Comparison of ENCODE assay signal across 1 cellular context in the genomic region with DNA sequence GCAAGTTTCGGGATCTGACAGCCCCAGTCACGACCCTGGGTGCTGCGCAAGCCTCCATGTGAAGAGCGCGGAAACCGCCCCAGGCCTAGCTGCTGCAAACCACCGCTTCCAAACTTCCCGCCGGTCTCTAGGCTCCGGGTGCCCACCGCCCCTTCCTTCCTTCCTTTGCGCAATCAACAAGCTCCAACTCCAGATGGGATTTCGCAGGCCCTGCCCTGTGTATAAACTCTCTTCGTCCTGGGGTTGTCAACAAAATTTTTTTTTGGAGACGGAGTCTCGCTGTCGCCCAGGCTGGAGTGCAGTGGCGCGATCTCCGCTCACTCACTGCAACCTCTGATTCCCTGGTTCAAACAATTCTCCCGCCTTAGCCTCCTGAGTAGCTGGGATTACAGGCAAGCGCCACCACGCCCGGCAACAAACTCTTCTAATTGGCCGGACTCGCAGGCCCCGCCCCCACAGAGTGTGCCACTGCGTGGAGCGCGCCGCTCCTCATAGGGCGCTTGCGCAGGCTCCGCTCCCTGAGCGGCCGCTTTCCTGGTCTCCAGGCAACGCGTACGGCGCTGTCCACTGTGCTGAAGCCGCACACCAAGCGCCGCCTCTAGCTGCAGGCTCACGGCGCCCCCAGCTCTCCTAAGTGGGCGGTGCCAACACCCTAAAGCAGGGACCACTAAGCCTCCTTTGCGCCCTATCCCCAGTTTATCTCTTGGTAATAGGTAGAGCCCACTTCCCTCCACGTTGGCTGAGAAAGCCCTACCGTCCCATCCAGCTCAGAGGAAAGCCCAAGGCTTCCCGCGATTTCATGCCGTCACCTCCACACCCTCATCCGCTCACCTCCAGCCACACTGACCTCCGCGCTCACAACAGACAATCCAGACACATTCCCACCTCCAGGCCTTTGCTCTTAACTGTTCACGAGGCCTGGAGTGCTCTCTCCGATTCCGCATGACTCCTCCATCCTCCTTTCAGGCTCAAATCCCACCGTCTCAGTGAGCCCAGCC.
TF ChIP-seq lines count a peak whose summit lies in the region.

No MANE protein-coding gene starts in this region.

TF ChIP-seq in GM12878, 131 proteins besides CTCF, POLR2A, EP300 and RAD21 (continues in another document):
- TF ChIP-seq DPF2 (IDR thresholded peaks at IDR 0.05): no peak
- TF ChIP-seq KAT2A (conservative IDR thresholded peaks at IDR 0.05; ENCODE audit: control insufficient read depth, low read depth, low read length): no peak
- no peak for TF ChIP-seq TCF3 (IDR thresholded peaks at IDR 0.05; ENCODE audit: borderline replicate concordance, insufficient read depth, low read depth, low read length)
- TF ChIP-seq KLF5 (IDR thresholded peaks at IDR 0.05; ENCODE audit: partially characterized antibody): no peak
- TF ChIP-seq, protein P1, sequence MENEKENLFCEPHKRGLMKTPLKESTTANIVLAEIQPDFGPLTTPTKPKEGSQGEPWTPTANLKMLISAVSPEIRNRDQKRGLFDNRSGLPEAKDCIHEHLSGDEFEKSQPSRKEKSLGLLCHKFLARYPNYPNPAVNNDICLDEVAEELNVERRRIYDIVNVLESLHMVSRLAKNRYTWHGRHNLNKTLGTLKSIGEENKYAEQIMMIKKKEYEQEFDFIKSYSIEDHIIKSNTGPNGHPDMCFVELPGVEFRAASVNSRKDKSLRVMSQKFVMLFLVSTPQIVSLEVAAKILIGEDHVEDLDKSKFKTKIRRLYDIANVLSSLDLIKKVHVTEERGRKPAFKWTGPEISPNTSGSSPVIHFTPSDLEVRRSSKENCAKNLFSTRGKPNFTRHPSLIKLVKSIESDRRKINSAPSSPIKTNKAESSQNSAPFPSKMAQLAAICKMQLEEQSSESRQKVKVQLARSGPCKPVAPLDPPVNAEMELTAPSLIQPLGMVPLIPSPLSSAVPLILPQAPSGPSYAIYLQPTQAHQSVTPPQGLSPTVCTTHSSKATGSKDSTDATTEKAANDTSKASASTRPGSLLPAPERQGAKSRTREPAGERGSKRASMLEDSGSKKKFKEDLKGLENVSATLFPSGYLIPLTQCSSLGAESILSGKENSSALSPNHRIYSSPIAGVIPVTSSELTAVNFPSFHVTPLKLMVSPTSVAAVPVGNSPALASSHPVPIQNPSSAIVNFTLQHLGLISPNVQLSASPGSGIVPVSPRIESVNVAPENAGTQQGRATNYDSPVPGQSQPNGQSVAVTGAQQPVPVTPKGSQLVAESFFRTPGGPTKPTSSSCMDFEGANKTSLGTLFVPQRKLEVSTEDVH (IDR thresholded peaks at IDR 0.05; ENCODE audit: low read depth, partially characterized antibody): no peak
- TF ChIP-seq CUX1 (IDR thresholded peaks at IDR 0.05; ENCODE audit: insufficient replicate concordance, low read depth, low read length): no peak
- TF ChIP-seq, protein P2, sequence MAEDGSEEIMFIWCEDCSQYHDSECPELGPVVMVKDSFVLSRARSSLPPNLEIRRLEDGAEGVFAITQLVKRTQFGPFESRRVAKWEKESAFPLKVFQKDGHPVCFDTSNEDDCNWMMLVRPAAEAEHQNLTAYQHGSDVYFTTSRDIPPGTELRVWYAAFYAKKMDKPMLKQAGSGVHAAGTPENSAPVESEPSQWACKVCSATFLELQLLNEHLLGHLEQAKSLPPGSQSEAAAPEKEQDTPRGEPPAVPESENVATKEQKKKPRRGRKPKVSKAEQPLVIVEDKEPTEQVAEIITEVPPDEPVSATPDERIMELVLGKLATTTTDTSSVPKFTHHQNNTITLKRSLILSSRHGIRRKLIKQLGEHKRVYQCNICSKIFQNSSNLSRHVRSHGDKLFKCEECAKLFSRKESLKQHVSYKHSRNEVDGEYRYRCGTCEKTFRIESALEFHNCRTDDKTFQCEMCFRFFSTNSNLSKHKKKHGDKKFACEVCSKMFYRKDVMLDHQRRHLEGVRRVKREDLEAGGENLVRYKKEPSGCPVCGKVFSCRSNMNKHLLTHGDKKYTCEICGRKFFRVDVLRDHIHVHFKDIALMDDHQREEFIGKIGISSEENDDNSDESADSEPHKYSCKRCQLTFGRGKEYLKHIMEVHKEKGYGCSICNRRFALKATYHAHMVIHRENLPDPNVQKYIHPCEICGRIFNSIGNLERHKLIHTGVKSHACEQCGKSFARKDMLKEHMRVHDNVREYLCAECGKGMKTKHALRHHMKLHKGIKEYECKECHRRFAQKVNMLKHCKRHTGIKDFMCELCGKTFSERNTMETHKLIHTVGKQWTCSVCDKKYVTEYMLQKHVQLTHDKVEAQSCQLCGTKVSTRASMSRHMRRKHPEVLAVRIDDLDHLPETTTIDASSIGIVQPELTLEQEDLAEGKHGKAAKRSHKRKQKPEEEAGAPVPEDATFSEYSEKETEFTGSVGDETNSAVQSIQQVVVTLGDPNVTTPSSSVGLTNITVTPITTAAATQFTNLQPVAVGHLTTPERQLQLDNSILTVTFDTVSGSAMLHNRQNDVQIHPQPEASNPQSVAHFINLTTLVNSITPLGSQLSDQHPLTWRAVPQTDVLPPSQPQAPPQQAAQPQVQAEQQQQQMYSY (CRISPR knock-in tag; IDR thresholded peaks at IDR 0.05): no peak
- no peak for TF ChIP-seq SPI1 (IDR thresholded peaks at IDR 0.05; ENCODE audit: borderline replicate concordance, insufficient read depth, low read depth, low read length)
- TF ChIP-seq CBX5 (IDR thresholded peaks at IDR 0.05; ENCODE audit: low read depth): no peak
- peak; percentile 78 for TF ChIP-seq NRF1 (conservative IDR thresholded peaks at IDR 0.05; ENCODE audit: low read depth, low read length)
- no peak for TF ChIP-seq TCF12 (IDR thresholded peaks at IDR 0.05; ENCODE audit: low read depth, low read length)
- TF ChIP-seq EGR1 (IDR thresholded peaks at IDR 0.05; ENCODE audit: borderline replicate concordance in 1 of 2, low read depth in 2 of 2, low read length in 2 of 2): 0 out of 3 replicates have a peak, but pooled peaks of 1 of the 2 experiments have one; percentile 14
- TF ChIP-seq, protein P3, sequence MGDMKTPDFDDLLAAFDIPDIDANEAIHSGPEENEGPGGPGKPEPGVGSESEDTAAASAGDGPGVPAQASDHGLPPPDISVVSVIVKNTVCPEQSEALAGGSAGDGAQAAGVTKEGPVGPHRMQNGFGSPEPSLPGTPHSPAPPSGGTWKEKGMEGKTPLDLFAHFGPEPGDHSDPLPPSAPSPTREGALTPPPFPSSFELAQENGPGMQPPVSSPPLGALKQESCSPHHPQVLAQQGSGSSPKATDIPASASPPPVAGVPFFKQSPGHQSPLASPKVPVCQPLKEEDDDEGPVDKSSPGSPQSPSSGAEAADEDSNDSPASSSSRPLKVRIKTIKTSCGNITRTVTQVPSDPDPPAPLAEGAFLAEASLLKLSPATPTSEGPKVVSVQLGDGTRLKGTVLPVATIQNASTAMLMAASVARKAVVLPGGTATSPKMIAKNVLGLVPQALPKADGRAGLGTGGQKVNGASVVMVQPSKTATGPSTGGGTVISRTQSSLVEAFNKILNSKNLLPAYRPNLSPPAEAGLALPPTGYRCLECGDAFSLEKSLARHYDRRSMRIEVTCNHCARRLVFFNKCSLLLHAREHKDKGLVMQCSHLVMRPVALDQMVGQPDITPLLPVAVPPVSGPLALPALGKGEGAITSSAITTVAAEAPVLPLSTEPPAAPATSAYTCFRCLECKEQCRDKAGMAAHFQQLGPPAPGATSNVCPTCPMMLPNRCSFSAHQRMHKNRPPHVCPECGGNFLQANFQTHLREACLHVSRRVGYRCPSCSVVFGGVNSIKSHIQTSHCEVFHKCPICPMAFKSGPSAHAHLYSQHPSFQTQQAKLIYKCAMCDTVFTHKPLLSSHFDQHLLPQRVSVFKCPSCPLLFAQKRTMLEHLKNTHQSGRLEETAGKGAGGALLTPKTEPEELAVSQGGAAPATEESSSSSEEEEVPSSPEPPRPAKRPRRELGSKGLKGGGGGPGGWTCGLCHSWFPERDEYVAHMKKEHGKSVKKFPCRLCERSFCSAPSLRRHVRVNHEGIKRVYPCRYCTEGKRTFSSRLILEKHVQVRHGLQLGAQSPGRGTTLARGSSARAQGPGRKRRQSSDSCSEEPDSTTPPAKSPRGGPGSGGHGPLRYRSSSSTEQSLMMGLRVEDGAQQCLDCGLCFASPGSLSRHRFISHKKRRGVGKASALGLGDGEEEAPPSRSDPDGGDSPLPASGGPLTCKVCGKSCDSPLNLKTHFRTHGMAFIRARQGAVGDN (IDR thresholded peaks at IDR 0.05): no peak
- TF ChIP-seq BCL11A (IDR thresholded peaks at IDR 0.05; ENCODE audit: low read depth, low read length): no peak
- 0 out of 2 replicates have a peak, but pooled peaks have one; percentile 22 for TF ChIP-seq IKZF1 (conservative IDR thresholded peaks at IDR 0.05)
- no peak for TF ChIP-seq SMAD5 (IDR thresholded peaks at IDR 0.05; ENCODE audit: low read depth)
- TF ChIP-seq, protein P4, sequence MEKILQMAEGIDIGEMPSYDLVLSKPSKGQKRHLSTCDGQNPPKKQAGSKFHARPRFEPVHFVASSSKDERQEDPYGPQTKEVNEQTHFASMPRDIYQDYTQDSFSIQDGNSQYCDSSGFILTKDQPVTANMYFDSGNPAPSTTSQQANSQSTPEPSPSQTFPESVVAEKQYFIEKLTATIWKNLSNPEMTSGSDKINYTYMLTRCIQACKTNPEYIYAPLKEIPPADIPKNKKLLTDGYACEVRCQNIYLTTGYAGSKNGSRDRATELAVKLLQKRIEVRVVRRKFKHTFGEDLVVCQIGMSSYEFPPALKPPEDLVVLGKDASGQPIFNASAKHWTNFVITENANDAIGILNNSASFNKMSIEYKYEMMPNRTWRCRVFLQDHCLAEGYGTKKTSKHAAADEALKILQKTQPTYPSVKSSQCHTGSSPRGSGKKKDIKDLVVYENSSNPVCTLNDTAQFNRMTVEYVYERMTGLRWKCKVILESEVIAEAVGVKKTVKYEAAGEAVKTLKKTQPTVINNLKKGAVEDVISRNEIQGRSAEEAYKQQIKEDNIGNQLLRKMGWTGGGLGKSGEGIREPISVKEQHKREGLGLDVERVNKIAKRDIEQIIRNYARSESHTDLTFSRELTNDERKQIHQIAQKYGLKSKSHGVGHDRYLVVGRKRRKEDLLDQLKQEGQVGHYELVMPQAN (conservative IDR thresholded peaks at IDR 0.05): peak; percentile 96
- TF ChIP-seq SMAD1 (IDR thresholded peaks at IDR 0.05; ENCODE audit: low read depth, partially characterized antibody): no peak
- 0 out of 2 replicates have a peak, but pooled peaks have one; percentile 21 for TF ChIP-seq YY1 (IDR thresholded peaks at IDR 0.05; ENCODE audit: low read depth, low read length)
- TF ChIP-seq MEF2A (IDR thresholded peaks at IDR 0.05; ENCODE audit: insufficient read depth, low read depth, low read length): no peak
- peak; percentile 51; the same call in 1 of the 2 replicates for TF ChIP-seq RB1 (IDR thresholded peaks at IDR 0.05; ENCODE audit: borderline replicate concordance)
- no peak for TF ChIP-seq MLLT1 (IDR thresholded peaks at IDR 0.05)
- no peak for TF ChIP-seq RAD51 (IDR thresholded peaks at IDR 0.05)
- TF ChIP-seq NFYA (IDR thresholded peaks at IDR 0.05; ENCODE audit: borderline replicate concordance, low read depth, low read length): no peak
- no peak for TF ChIP-seq ZZZ3 (IDR thresholded peaks at IDR 0.05; ENCODE audit: control insufficient read depth, insufficient read length, low read depth)
- no peak for TF ChIP-seq ELK1 (IDR thresholded peaks at IDR 0.05; ENCODE audit: low read depth, low read length)
- no peak for TF ChIP-seq SRF (IDR thresholded peaks at IDR 0.05; ENCODE audit: low read depth in 2 of 2, low read length in 2 of 2)
- TF ChIP-seq NR2F1 (conservative IDR thresholded peaks at IDR 0.05): no peak
- no peak for TF ChIP-seq MYB (IDR thresholded peaks at IDR 0.05; ENCODE audit: borderline replicate concordance, low read depth, low read length)
- TF ChIP-seq ZNF384 (IDR thresholded peaks at IDR 0.05; ENCODE audit: borderline replicate concordance, low read depth, low read length): no peak
- TF ChIP-seq RELA (IDR thresholded peaks at IDR 0.05; ENCODE audit: borderline replicate concordance, partially characterized antibody): peak; percentile 24
